ENCODE assay signal across 12 cellular contexts in genomic region chr13:113869263-113869662, GRCh38. TPM values are rescaled to one million over a fixed set of nuclear protein-coding genes. Genes with fewer than 3 reads are reported as not detected.
A peak's percentile ranks its signal among the peaks of the same experiment; 100 is the strongest.
DNase-seq lines count a peak whose midpoint lies in the region; ATAC-seq lines count a peak whose summit lies in the region.
"Had no signal": no experiment of that assay in that cellular context is flagged by ENCODE, and none has a peak within 500 bp of the region (broad histone marks: within the 10 kb centered on the region; RNA-seq: fewer than 3 reads in every experiment).

No MANE protein-coding gene starts in this region.

- intact Hi-C loops in cardiac septum (cut with DNase I) (no loop called here), Right ventricle myocardium superior (cut with DNase I) (no loop called here)

- ATAC-seq in Right ventricle myocardium superior (ENCODE audit: poor library complexity) (no peak), HG03439 (IDR thresholded peaks at IDR 0.05; ENCODE audit: unreplicated experiment) (no peak)
- ATAC-seq: CD8-positive, alpha-beta T cell had no signal

- DNase-seq in cardiac septum (ENCODE audit: low spot score): peak; percentile 36
- DNase-seq in Right ventricle myocardium superior: no peak
- peak; percentile 29 for DNase-seq in ecto neural progenitor cell (ENCODE audit: low spot score)
- DNase-seq in mucosa of gallbladder (ENCODE audit: low spot score): peak; percentile 3
- no peak for DNase-seq in HuH-7 (ENCODE audit: low spot score)
- DNase-seq: Calu3, DMS79 treated with DMSO at 0.1 percent for 48 hours, GF-D8, GOT3, H9 had no signal

RNA-seq across cellular contexts. Expression of gene GAS6, which starts 5.4 kb away (rescaled TPM):
- total RNA-seq in cardiac septum: 201 TPM
- 181 TPM for total RNA-seq in Right ventricle myocardium superior
- 118 TPM for total RNA-seq in mucosa of gallbladder

Comparison
In these comparisons a context has a peak if more than half of its experiments do, and no peak if none do; other contexts are left out.
1. DNase-seq: peak in cardiac septum (single experiment), ecto neural progenitor cell (single experiment) and mucosa of gallbladder (single experiment); none in Right ventricle myocardium superior (single experiment) and HuH-7 (single experiment).